37 cellular contexts compared by ENCODE assay signal in genomic region chr4:187075514-187075913, GRCh38.
"Had no signal": no experiment of that assay in that cellular context is flagged by ENCODE, and none has a peak within 500 bp of the region (broad histone marks: within the 10 kb centered on the region; RNA-seq: fewer than 3 reads in every experiment).

No MANE protein-coding gene starts in this region.

- DNase-seq: activated CD4-positive, alpha-beta memory T cell treated with anti-CD3 and anti-CD28 coated beads, Interleukin-2, amount 10 ng/mL, durations not matched to agents 7 days and 5 days; activated CD4-positive, alpha-beta T cell treated with anti-CD3 and anti-CD28 coated beads for 1 hour; activated CD4-positive, alpha-beta T cell treated with anti-CD3 and anti-CD28 coated beads, Interleukin-2, amount 10 ng/mL, durations not matched to agents 7 days and 5 days; activated CD8-positive, alpha-beta memory T cell treated with anti-CD3 and anti-CD28 coated beads, Interleukin-2, amount 50 U/mL, for 48 hours; activated gamma-delta T cell treated with Interleukin-2 at 50 U/mL for 16 hours; activated naive CD4-positive, alpha-beta T cell treated with anti-CD3 and anti-CD28 coated beads, Interleukin-2, amount 50 U/mL, for 16 hours; activated naive CD8-positive, alpha-beta T cell treated with anti-CD3 and anti-CD28 coated beads, Interleukin-2, amount 50 U/mL, for 24 hours; activated T-cell treated with anti-CD3 and anti-CD28 coated beads, Interleukin-2, amount 50 U/mL, for 24 hours; anterior cingulate cortex; dorsolateral prefrontal cortex; effector memory CD4-positive, alpha-beta T cell; erythroblast; foreskin keratinocyte; heart left ventricle; hypothalamus; immature natural killer cell; kidney; left colon; mammary epithelial cell; naive B cell; nephron progenitor cell; pancreas; retina; sigmoid colon; stimulated activated CD4-positive, alpha-beta T cell treated with anti-CD3 and anti-CD28 coated beads, Interleukin-1b, Interleukin-23, amount 100 ng/mL, for 48 hours; stimulated activated CD4-positive, alpha-beta T cell treated with anti-CD3 and anti-CD28 coated beads, Interleukin-4, amount 100 ng/mL, for 4 hours; stimulated activated naive B cell treated with anti-CD40 and anti-IgM and Interleukin-4, amounts not matched to agents 10 μg/mL and 1 μg/mL and 100 μg/mL, for 72 hours; stomach; T-helper 2 cell; thyroid gland; upper lobe of right lung had no signal

- H3K4me3 ChIP-seq: dorsolateral prefrontal cortex, heart left ventricle, pancreas, prostate gland, sigmoid colon, smooth muscle cell, stomach, thyroid gland, upper lobe of right lung had no signal

- H3K36me3 Mint-ChIP-seq: immature natural killer cell; naive B cell; stimulated activated naive B cell treated with anti-CD40 and anti-IgM and Interleukin-4, amounts not matched to agents 10 μg/mL and 1 μg/mL and 100 μg/mL, for 72 hours; WTC11 had no signal

- H3K36me3 ChIP-seq: heart left ventricle, neutrophil, pancreas, prostate gland, sigmoid colon, stomach, thyroid gland, upper lobe of right lung had no signal

- H3K9me3 ChIP-seq: heart left ventricle, neutrophil, pancreas, prostate gland, sigmoid colon, stomach, thyroid gland, upper lobe of right lung had no signal

- ATAC-seq: activated naive CD8-positive, alpha-beta T cell treated with anti-CD3 and anti-CD28 coated beads, Interleukin-2, amount 50 U/mL, for 24 hours; activated T-helper 17 cell treated with anti-CD3 and anti-CD28 coated beads, Interleukin-2, amount 50 U/mL, for 72 hours; foreskin keratinocyte; heart left ventricle; left colon; pancreas; stimulated activated naive B cell treated with anti-CD40 and anti-IgM and Interleukin-4, amounts not matched to agents 10 μg/mL and 1 μg/mL and 100 μg/mL, for 72 hours; upper lobe of right lung; WTC11 had no signal

- H3K27me3 Mint-ChIP-seq: activated CD4-positive, alpha-beta memory T cell treated with anti-CD3 and anti-CD28 coated beads, Interleukin-2, amount 10 ng/mL, durations not matched to agents 7 days and 5 days; activated CD4-positive, alpha-beta T cell treated with anti-CD3 and anti-CD28 coated beads, Interleukin-2, amount 10 ng/mL, durations not matched to agents 7 days and 5 days; activated T-cell treated with anti-CD3 and anti-CD28 coated beads, Interleukin-2, amount 50 U/mL, for 24 hours; activated T-helper 17 cell treated with anti-CD3 and anti-CD28 coated beads, Interleukin-2, amount 50 U/mL, for 72 hours; central memory CD8-positive, alpha-beta T cell; naive B cell; stimulated activated naive B cell treated with anti-CD40 and anti-IgM and Interleukin-4, amounts not matched to agents 10 μg/mL and 1 μg/mL and 100 μg/mL, for 72 hours had no signal

- H3K4me1 Mint-ChIP-seq: activated CD4-positive, alpha-beta memory T cell treated with anti-CD3 and anti-CD28 coated beads, Interleukin-2, amount 10 ng/mL, durations not matched to agents 7 days and 5 days; activated CD4-positive, alpha-beta T cell treated with anti-CD3 and anti-CD28 coated beads, Interleukin-2, amount 10 ng/mL, durations not matched to agents 7 days and 5 days; activated naive CD8-positive, alpha-beta T cell treated with anti-CD3 and anti-CD28 coated beads, Interleukin-2, amount 50 U/mL, for 24 hours; activated T-helper 17 cell treated with anti-CD3 and anti-CD28 coated beads, Interleukin-2, amount 50 U/mL, for 72 hours; central memory CD8-positive, alpha-beta T cell; immature natural killer cell; naive B cell; stimulated activated naive B cell treated with anti-CD40 and anti-IgM and Interleukin-4, amounts not matched to agents 10 μg/mL and 1 μg/mL and 100 μg/mL, for 72 hours had no signal

- H3K9me3 Mint-ChIP-seq: activated CD4-positive, alpha-beta memory T cell treated with anti-CD3 and anti-CD28 coated beads, Interleukin-2, amount 10 ng/mL, durations not matched to agents 7 days and 5 days; nephron progenitor cell; WTC11 had no signal

- H3K4me3 Mint-ChIP-seq: activated CD4-positive, alpha-beta memory T cell treated with anti-CD3 and anti-CD28 coated beads, Interleukin-2, amount 10 ng/mL, durations not matched to agents 7 days and 5 days; activated CD4-positive, alpha-beta T cell treated with anti-CD3 and anti-CD28 coated beads, Interleukin-2, amount 10 ng/mL, durations not matched to agents 7 days and 5 days; activated naive CD8-positive, alpha-beta T cell treated with anti-CD3 and anti-CD28 coated beads, Interleukin-2, amount 50 U/mL, for 24 hours; activated T-cell treated with anti-CD3 and anti-CD28 coated beads, Interleukin-2, amount 50 U/mL, for 24 hours; activated T-helper 17 cell treated with anti-CD3 and anti-CD28 coated beads, Interleukin-2, amount 50 U/mL, for 72 hours; central memory CD8-positive, alpha-beta T cell; immature natural killer cell; naive B cell; nephron progenitor cell; stimulated activated naive B cell treated with anti-CD40 and anti-IgM and Interleukin-4, amounts not matched to agents 10 μg/mL and 1 μg/mL and 100 μg/mL, for 72 hours; WTC11 had no signal

- H3K4me1 ChIP-seq: foreskin keratinocyte, heart left ventricle, pancreas, prostate gland, sigmoid colon, thyroid gland, upper lobe of right lung had no signal

- H3K27me3 ChIP-seq: foreskin keratinocyte, neutrophil, pancreas, sigmoid colon, stomach, thyroid gland, upper lobe of right lung had no signal
